ENCODE assay signal across 9 cellular contexts in the genomic region with DNA sequence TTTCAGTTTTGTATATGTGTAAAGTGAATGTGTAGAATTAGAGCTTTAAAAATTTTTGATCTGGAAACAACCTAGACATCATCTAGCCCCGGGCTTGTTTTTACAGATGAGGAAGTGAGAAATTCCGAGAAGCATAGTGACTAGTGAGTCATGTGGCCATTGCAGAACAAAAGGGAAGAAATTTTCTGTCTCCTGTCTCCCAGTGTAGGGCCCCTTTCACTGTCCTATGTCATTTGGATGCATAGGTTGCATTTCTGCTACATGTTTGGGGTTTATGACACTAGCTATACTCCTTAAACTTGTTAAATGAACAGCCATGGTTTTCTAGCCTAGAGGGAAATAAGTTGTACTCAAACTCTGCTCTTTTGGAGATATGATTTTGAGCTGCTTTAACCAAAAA.
DNase-seq lines count a peak whose midpoint lies in the region; ATAC-seq lines count a peak whose summit lies in the region.
"Had no signal": no experiment of that assay in that cellular context is flagged by ENCODE, and none has a peak within 500 bp of the region (broad histone marks: within the 10 kb centered on the region; RNA-seq: fewer than 3 reads in every experiment).

No MANE protein-coding gene starts in this region.

- H3K4me1 ChIP-seq in GM23248 (ENCODE audit: insufficient read depth): peaks cover 18% of the 10 kb centered on the region

- H2AFZ ChIP-seq in GM23248: peak overlapping the region; percentile 13; the same call in 1 of the 2 replicates

- no peaks in the 10 kb centered on the region for H3K27me3 ChIP-seq in GM23248 (replicated peaks; ENCODE audit: insufficient read depth)

- peak overlapping the region; percentile 38 for H3K4me3 Mint-ChIP-seq in activated CD4-positive, alpha-beta T cell treated with anti-CD3 and anti-CD28 coated beads for 36 hours
- peak overlapping the region; percentile 25 for H3K4me3 Mint-ChIP-seq in activated naive CD8-positive, alpha-beta T cell treated with anti-CD3 and anti-CD28 coated beads, Interleukin-2, amount 50 U/mL, for 24 hours

- H3K36me3 Mint-ChIP-seq in activated CD4-positive, alpha-beta T cell treated with anti-CD3 and anti-CD28 coated beads for 36 hours (ENCODE audit: low read depth): peaks cover 5% of the 10 kb centered on the region
- H3K36me3 Mint-ChIP-seq in activated naive CD8-positive, alpha-beta T cell treated with anti-CD3 and anti-CD28 coated beads, Interleukin-2, amount 50 U/mL, for 24 hours (ENCODE audit: low read depth): peaks cover 5% of the 10 kb centered on the region

- 0 to 2% methylated on average over 2 of the region's 2 CpGs for WGBS in GM23248 (ENCODE audit: low coverage in 1 of 2, low lambda C conversion rate in 2 of 2, missing lambda C conversion rate in 2 of 2), 2 experiments

- H3K79me2 ChIP-seq in GM23248 (ENCODE audit: insufficient read depth): no peaks in the 10 kb centered on the region

- no peaks in the 10 kb centered on the region for H3K27me3 Mint-ChIP-seq in activated CD4-positive, alpha-beta T cell treated with anti-CD3 and anti-CD28 coated beads for 36 hours
- no peaks in the 10 kb centered on the region for H3K27me3 Mint-ChIP-seq in activated naive CD8-positive, alpha-beta T cell treated with anti-CD3 and anti-CD28 coated beads, Interleukin-2, amount 50 U/mL, for 24 hours

- DNase-seq in activated CD4-positive, alpha-beta T cell treated with anti-CD3 and anti-CD28 coated beads for 36 hours: peak; percentile 58
- DNase-seq in activated CD4-positive, alpha-beta T cell treated with anti-CD3 and anti-CD28 coated beads for 1 hour: no peak
- DNase-seq in GM23248 (peak; percentile 90), Kasumi-1 (lab: John Stamatoyannopoulos, UW) (peak; percentile 93 to 95), lung microvascular endothelial cell (ENCODE audit: low read depth in 2 of 2) (peak; percentile 11 to 60), T-helper 9 cell (no peak)
- DNase-seq in activated naive CD8-positive, alpha-beta T cell treated with anti-CD3 and anti-CD28 coated beads, Interleukin-2, amount 50 U/mL, for 24 hours: no peak
- no peak for DNase-seq in effector CD8-positive, alpha-beta T cell (lab: John Stamatoyannopoulos, UW)
- DNase-seq: right cardiac atrium had no signal

- CTCF ChIA-PET in activated CD4-positive, alpha-beta T cell treated with anti-CD3 and anti-CD28 coated beads for 36 hours (lab: Charles Lee): interaction anchor here (0.5 to 1.9 kb wide), 10 partner anchors 14 to 1347 kb away, joined by 3 to 10 read pairs (median 4); no protein-coding TSS in a partner anchor

- H3K9me3 ChIP-seq in GM23248 (ENCODE audit: low read depth): no peaks in the 10 kb centered on the region

- no peaks in the 10 kb centered on the region for H3K36me3 ChIP-seq in GM23248 (ENCODE audit: low read depth)

- H3K4me2 ChIP-seq in GM23248 (ENCODE audit: unreplicated experiment): peak overlapping the region; percentile 68

- H3K27ac ChIP-seq in GM23248: peak overlapping the region; percentile 47; the same call in 1 of the 2 replicates

- intact Hi-C loops in activated CD4-positive, alpha-beta T cell treated with anti-CD3 and anti-CD28 coated beads for 36 hours (cut with DNase I, micrococcal nuclease): loop anchor here (1.0 to 5.0 kb wide), 4 partner anchors 51 to 113 kb away; a partner anchor contains a TSS

- no peak overlapping the region for H3K9ac ChIP-seq in GM23248

- peaks cover 57% of the 10 kb centered on the region for H3K4me1 Mint-ChIP-seq in activated CD4-positive, alpha-beta T cell treated with anti-CD3 and anti-CD28 coated beads for 36 hours
- H3K4me1 Mint-ChIP-seq in activated naive CD8-positive, alpha-beta T cell treated with anti-CD3 and anti-CD28 coated beads, Interleukin-2, amount 50 U/mL, for 24 hours: peaks cover 57% of the 10 kb centered on the region

- no peaks in the 10 kb centered on the region for H3K9me3 Mint-ChIP-seq in activated CD4-positive, alpha-beta T cell treated with anti-CD3 and anti-CD28 coated beads for 36 hours (ENCODE audit: low read depth)
- H3K9me3 Mint-ChIP-seq in activated naive CD8-positive, alpha-beta T cell treated with anti-CD3 and anti-CD28 coated beads, Interleukin-2, amount 50 U/mL, for 24 hours: peaks cover 4% of the 10 kb centered on the region

- ATAC-seq in activated CD4-positive, alpha-beta T cell treated with anti-CD3 and anti-CD28 coated beads for 36 hours: peak; percentile 87
- ATAC-seq in activated naive CD8-positive, alpha-beta T cell treated with anti-CD3 and anti-CD28 coated beads, Interleukin-2, amount 50 U/mL, for 24 hours: peak; percentile 88

- no peaks in the 10 kb centered on the region for H3K9me2 ChIP-seq in GM23248 (ENCODE audit: insufficient read depth)

- POLR2A ChIA-PET in activated CD4-positive, alpha-beta T cell treated with anti-CD3 and anti-CD28 coated beads for 36 hours (lab: Charles Lee): interaction anchor here (0.5 to 1.4 kb wide), 5 partner anchors 9 to 116 kb away, joined by 3 to 6 read pairs (median 3); no protein-coding TSS in a partner anchor

- H3K4me3 ChIP-seq in GM23248: 0 out of 2 replicates have a peak overlapping the region, but pooled peaks have one; percentile 20

- in situ Hi-C loops in GM23248 (cut with MboI): no loop called here

- H4K20me1 ChIP-seq in GM23248 (ENCODE audit: insufficient read depth): no peaks in the 10 kb centered on the region

- peak overlapping the region; percentile 89 for H3K27ac Mint-ChIP-seq in activated CD4-positive, alpha-beta T cell treated with anti-CD3 and anti-CD28 coated beads for 36 hours
- peak overlapping the region; percentile 79 for H3K27ac Mint-ChIP-seq in activated naive CD8-positive, alpha-beta T cell treated with anti-CD3 and anti-CD28 coated beads, Interleukin-2, amount 50 U/mL, for 24 hours

- H3F3A ChIP-seq in GM23248 (ENCODE audit: insufficient read depth): peaks cover 9% of the 10 kb centered on the region; the same call in 1 of the 2 replicates

Comparison
In these comparisons a context has a peak if more than half of its experiments do, and no peak if none do; other contexts are left out.
1. DNase-seq: peak in activated CD4-positive, alpha-beta T cell treated with anti-CD3 and anti-CD28 coated beads for 36 hours (single experiment), GM23248 (single experiment), Kasumi-1 (2 of 2) and lung microvascular endothelial cell (2 of 2); none in activated CD4-positive, alpha-beta T cell treated with anti-CD3 and anti-CD28 coated beads for 1 hour (single experiment), activated naive CD8-positive, alpha-beta T cell treated with anti-CD3 and anti-CD28 coated beads, Interleukin-2, amount 50 U/mL, for 24 hours (single experiment), T-helper 9 cell (single experiment) and effector CD8-positive, alpha-beta T cell (single experiment).